Comparison of ENCODE assay signal across 23 cellular contexts in genomic region chr18:75335511-75335910, GRCh38.
"Had no signal": no experiment of that assay in that cellular context is flagged by ENCODE, and none has a peak within 500 bp of the region (broad histone marks: within the 10 kb centered on the region; RNA-seq: fewer than 3 reads in every experiment).

No MANE protein-coding gene starts in this region.

- H3K9me3 ChIP-seq: SJSA1 had no signal

- H3K4me1 Mint-ChIP-seq: IgD-negative memory B cell had no signal

- H3K4me3 ChIP-seq: K562, SJSA1, SK-N-MC had no signal

- H3K27me3 ChIP-seq: SJSA1 had no signal

- H3K9ac ChIP-seq: KMS-11 had no signal

- H3K4me3 Mint-ChIP-seq: IgD-negative memory B cell had no signal

- H3K4me2 ChIP-seq: KMS-11 had no signal

- H3K27me3 Mint-ChIP-seq: IgD-negative memory B cell had no signal

- H3K27ac ChIP-seq: KMS-11, SJSA1, SK-N-MC had no signal

- H3K9me3 Mint-ChIP-seq: IgD-negative memory B cell had no signal

- H3K27ac Mint-ChIP-seq: IgD-negative memory B cell had no signal

- DNase-seq: Kasumi-1, MM.1S, NCI-H1092 treated with DMSO at 0.1 percent for 48 hours, NCI-H1436, NCI-H187, NCI-H2029, NCI-H2081 treated with DMSO at 0.1 percent for 48 hours, NCI-H2171, NCI-H226, NCI-H446, NCI-H510A, NCI-H524 treated with DMSO at 0.1 percent for 48 hours, NCI-H69, NCI-H774, Right ventricle myocardium superior, RPMI8226, SIG-M5 had no signal

- H3K36me3 ChIP-seq: SJSA1 had no signal

- H3K4me1 ChIP-seq: SJSA1 had no signal

- FAIRE-seq: K562, RCC 7860 had no signal
